In genomic region chr19:55588738-55589137, GRCh38 we compare ENCODE assay signal across 29 cellular contexts.
"Had no signal": no experiment of that assay in that cellular context is flagged by ENCODE, and none has a peak within 500 bp of the region (broad histone marks: within the 10 kb centered on the region; RNA-seq: fewer than 3 reads in every experiment).

No MANE protein-coding gene starts in this region.

- DNase-seq: activated CD4-positive, alpha-beta memory T cell treated with anti-CD3 and anti-CD28 coated beads, Interleukin-2, amount 10 ng/mL, durations not matched to agents 7 days and 5 days; activated CD4-positive, alpha-beta T cell treated with anti-CD3 and anti-CD28 coated beads for 1 hour; activated CD4-positive, alpha-beta T cell treated with anti-CD3 and anti-CD28 coated beads for 4 hours; activated CD4-positive, alpha-beta T cell treated with anti-CD3 and anti-CD28 coated beads, Interleukin-2, amount 10 ng/mL, durations not matched to agents 7 days and 5 days; activated CD4-positive, alpha-beta T cell treated with anti-CD3 and anti-CD28 coated beads, Interleukin-2, amount 50 U/mL, for 4 hours; activated CD8-positive, alpha-beta memory T cell treated with anti-CD3 and anti-CD28 coated beads, Interleukin-2, amount 50 U/mL, for 48 hours; activated effector memory CD4-positive, alpha-beta T cell treated with anti-CD3 and anti-CD28 coated beads, Interleukin-2, amount 50 U/mL, for 16 hours; activated naive CD4-positive, alpha-beta T cell treated with anti-CD3 and anti-CD28 coated beads, Interleukin-2, amount 10 ng/mL, durations not matched to agents 7 days and 5 days; activated T-cell treated with anti-CD3 and anti-CD28 coated beads for 4 hours; activated T-cell treated with anti-CD3 and anti-CD28 coated beads, Interleukin-2, amount 50 U/mL, for 48 hours; amniotic stem cell; anterior cingulate cortex; brain microvascular endothelial cell; dorsolateral prefrontal cortex; effector memory CD4-positive, alpha-beta T cell; endodermal cell; foreskin fibroblast; head of caudate nucleus; T-helper 2 cell had no signal

- H3K27ac ChIP-seq: brain microvascular endothelial cell, coronary artery, dorsolateral prefrontal cortex had no signal

- H3K4me3 ChIP-seq: coronary artery, dorsolateral prefrontal cortex had no signal

- FAIRE-seq: astrocyte, bronchial epithelial cell, frontal cortex had no signal

- ATAC-seq: esophagus mucosa had no signal

- H3K9me3 Mint-ChIP-seq: activated CD4-positive, alpha-beta memory T cell treated with anti-CD3 and anti-CD28 coated beads, Interleukin-2, amount 10 ng/mL, durations not matched to agents 7 days and 5 days; activated CD4-positive, alpha-beta T cell treated with anti-CD3 and anti-CD28 coated beads, Interleukin-2, amount 10 ng/mL, durations not matched to agents 7 days and 5 days; activated naive CD4-positive, alpha-beta T cell treated with anti-CD3 and anti-CD28 coated beads, Interleukin-2, amount 10 ng/mL, durations not matched to agents 7 days and 5 days; activated T-helper 1 cell treated with anti-CD3 and anti-CD28 coated beads, Interleukin-12 subunit alpha, Interleukin-12 subunit beta, Interleukin-2, Interleukin-4 antibody, amounts not matched to agents 30 ng/mL and 10 ng/mL and 1 ng/mL, durations not matched to agents 14 hours and 24 hours and 36 hours; activated T-helper 2 cell treated with anti-CD3 and anti-CD28 coated beads, Interferon-gamma antibody, Interleukin-2, Interleukin-4, amounts not matched to agents 10 μg/mL and 5 μg/mL and 100 μg/mL, durations not matched to agents 14 hours and 24 hours and 36 hours; central memory CD8-positive, alpha-beta T cell; dendritic cell treated with granulocyte-macrophage colony-stimulating factor and Interleukin-4, amounts not matched to agents 40 ng/mL and 50 ng/mL, for 4 days; endodermal cell had no signal

- H3K27ac Mint-ChIP-seq: activated CD4-positive, alpha-beta memory T cell treated with anti-CD3 and anti-CD28 coated beads, Interleukin-2, amount 10 ng/mL, durations not matched to agents 7 days and 5 days; activated CD4-positive, alpha-beta T cell treated with anti-CD3 and anti-CD28 coated beads, Interleukin-2, amount 10 ng/mL, durations not matched to agents 7 days and 5 days; activated naive CD4-positive, alpha-beta T cell treated with anti-CD3 and anti-CD28 coated beads, Interleukin-2, amount 10 ng/mL, durations not matched to agents 7 days and 5 days; activated naive CD8-positive, alpha-beta T cell; activated T-helper 1 cell treated with anti-CD3 and anti-CD28 coated beads, Interleukin-12 subunit alpha, Interleukin-12 subunit beta, Interleukin-2, Interleukin-4 antibody, amounts not matched to agents 30 ng/mL and 10 ng/mL and 1 ng/mL, durations not matched to agents 14 hours and 24 hours and 36 hours; activated T-helper 2 cell treated with anti-CD3 and anti-CD28 coated beads, Interferon-gamma antibody, Interleukin-2, Interleukin-4, amounts not matched to agents 10 μg/mL and 5 μg/mL and 100 μg/mL, durations not matched to agents 14 hours and 24 hours and 36 hours; dendritic cell treated with granulocyte-macrophage colony-stimulating factor and Interleukin-4, amounts not matched to agents 40 ng/mL and 50 ng/mL, for 4 days; endodermal cell had no signal

- H3K27me3 Mint-ChIP-seq: activated naive CD8-positive, alpha-beta T cell; central memory CD8-positive, alpha-beta T cell had no signal

- H3K27me3 ChIP-seq: brain microvascular endothelial cell, dorsolateral prefrontal cortex had no signal

- H3K4me3 Mint-ChIP-seq: activated CD4-positive, alpha-beta memory T cell treated with anti-CD3 and anti-CD28 coated beads, Interleukin-2, amount 10 ng/mL, durations not matched to agents 7 days and 5 days; activated CD4-positive, alpha-beta T cell treated with anti-CD3 and anti-CD28 coated beads, Interleukin-2, amount 10 ng/mL, durations not matched to agents 7 days and 5 days; activated naive CD4-positive, alpha-beta T cell treated with anti-CD3 and anti-CD28 coated beads, Interleukin-2, amount 10 ng/mL, durations not matched to agents 7 days and 5 days; activated naive CD8-positive, alpha-beta T cell; central memory CD8-positive, alpha-beta T cell; dendritic cell treated with granulocyte-macrophage colony-stimulating factor and Interleukin-4, amounts not matched to agents 40 ng/mL and 50 ng/mL, for 4 days; endodermal cell had no signal
